ENCODE assay signal across 8 cellular contexts in the genomic region with DNA sequence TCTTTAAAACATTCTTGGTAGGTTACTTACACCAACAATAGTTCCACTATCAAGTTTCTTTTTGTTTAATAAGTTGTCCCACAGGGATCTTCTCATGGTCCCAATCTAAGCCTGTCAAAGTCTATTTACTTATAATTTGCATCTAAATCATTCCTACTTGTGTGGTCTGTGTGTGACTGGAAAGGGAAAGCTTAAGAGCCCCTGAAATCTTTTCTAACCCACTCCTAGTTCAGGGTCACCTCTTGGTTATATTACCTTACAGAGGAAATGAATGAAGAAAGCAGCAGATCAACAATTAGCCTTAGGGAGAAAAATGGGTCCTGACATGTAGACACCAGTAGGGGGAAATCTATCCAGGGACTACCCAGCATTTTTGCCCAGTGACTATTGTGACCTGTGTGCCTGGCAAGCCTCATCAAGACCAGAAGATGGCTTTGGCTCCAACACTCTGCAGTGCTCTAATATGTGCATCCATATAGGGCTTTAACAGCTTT.
DNase-seq lines count a peak whose midpoint lies in the region; ATAC-seq and TF ChIP-seq lines count a peak whose summit lies in the region.

No MANE protein-coding gene starts in this region.

- no peaks in the 10 kb centered on the region for H3K9me3 Mint-ChIP-seq in activated CD4-positive, alpha-beta memory T cell treated with anti-CD3 and anti-CD28 coated beads for 36 hours

- intact Hi-C loops in activated CD4-positive, alpha-beta memory T cell treated with anti-CD3 and anti-CD28 coated beads for 36 hours (cut with micrococcal nuclease): no loop called here

- no peaks in the 10 kb centered on the region for H3K4me1 Mint-ChIP-seq in activated CD4-positive, alpha-beta memory T cell treated with anti-CD3 and anti-CD28 coated beads for 36 hours (ENCODE audit: low read depth)

- TF ChIP-seq CTCF in cardiac fibroblast (IDR thresholded peaks at IDR 0.05; ENCODE audit: low read depth, low read length): peak; percentile 61

- DNase-seq in GM03348 (ENCODE audit: low spot score) (peak; percentile 33), MV-4-11 (lab: John Stamatoyannopoulos, UW) (peak; percentile 17), cardiac fibroblast (ENCODE audit: low read depth in 2 of 2) (peak; percentile 54 to 78), myocyte (ENCODE audit: low read depth) (peak; percentile 32)
- DNase-seq in stimulated activated CD4-positive, alpha-beta T cell treated with anti-CD3 and anti-CD28 coated beads, Interleukin-1b, Interleukin-23, amount 100 ng/mL, for 48 hours: no peak
- no peak for DNase-seq in activated CD4-positive, alpha-beta memory T cell treated with anti-CD3 and anti-CD28 coated beads for 36 hours

- H3K4me3 ChIP-seq in cardiac fibroblast (replicated peaks in 1 of 2; ENCODE audit: low read depth in 2 of 2, low read length in 2 of 2): no peak overlapping the region

- H3K27ac Mint-ChIP-seq in activated CD4-positive, alpha-beta memory T cell treated with anti-CD3 and anti-CD28 coated beads for 36 hours: no peak overlapping the region

- H3K27me3 Mint-ChIP-seq in activated CD4-positive, alpha-beta memory T cell treated with anti-CD3 and anti-CD28 coated beads for 36 hours: no peaks in the 10 kb centered on the region

- no peak for ATAC-seq in HG02938 (IDR thresholded peaks at IDR 0.05; ENCODE audit: unreplicated experiment)
- ATAC-seq in HG03432 (IDR thresholded peaks at IDR 0.05; ENCODE audit: unreplicated experiment): no peak

- no peak overlapping the region for H3K4me3 Mint-ChIP-seq in activated CD4-positive, alpha-beta memory T cell treated with anti-CD3 and anti-CD28 coated beads for 36 hours

- peaks cover 7% of the 10 kb centered on the region for H3K36me3 Mint-ChIP-seq in activated CD4-positive, alpha-beta memory T cell treated with anti-CD3 and anti-CD28 coated beads for 36 hours

- CTCF ChIA-PET in activated CD4-positive, alpha-beta memory T cell treated with anti-CD3 and anti-CD28 coated beads for 36 hours (lab: Charles Lee): interaction anchor here (1.3 kb wide), 1 partner anchor 118 kb away, joined by 3 read pairs; no protein-coding TSS in a partner anchor

- POLR2A ChIA-PET in activated CD4-positive, alpha-beta memory T cell treated with anti-CD3 and anti-CD28 coated beads for 36 hours (lab: Charles Lee): no interaction called here

Comparison
In these comparisons a context has a peak if more than half of its experiments do, and no peak if none do; other contexts are left out.
1. DNase-seq: peak in GM03348 (single experiment), MV-4-11 (single experiment), cardiac fibroblast (2 of 2) and myocyte (single experiment); none in stimulated activated CD4-positive, alpha-beta T cell treated with anti-CD3 and anti-CD28 coated beads, Interleukin-1b, Interleukin-23, amount 100 ng/mL, for 48 hours (single experiment) and activated CD4-positive, alpha-beta memory T cell treated with anti-CD3 and anti-CD28 coated beads for 36 hours (single experiment).